27 cellular contexts compared by ENCODE assay signal in the genomic region with DNA sequence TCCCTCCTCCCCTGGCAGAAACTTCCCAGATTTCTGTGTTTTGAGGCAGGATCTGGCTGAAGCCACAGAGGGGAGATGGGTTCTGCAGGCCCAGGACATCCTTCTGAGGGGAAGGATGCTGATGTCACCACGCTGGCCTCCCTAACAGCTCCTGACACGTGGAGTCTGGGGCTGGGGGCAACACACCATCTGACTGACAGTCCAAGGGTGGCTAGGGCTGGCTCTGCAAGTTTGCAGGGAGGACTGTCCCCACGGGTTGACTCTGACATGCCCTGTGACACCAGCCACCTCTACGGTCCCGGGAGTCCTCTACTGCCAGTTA. TPM values are rescaled to one million over a fixed set of nuclear protein-coding genes. Genes with fewer than 3 reads are reported as not detected.
DNase-seq lines count a peak whose midpoint lies in the region; ATAC-seq and TF ChIP-seq lines count a peak whose summit lies in the region.
"Had no signal": no experiment of that assay in that cellular context is flagged by ENCODE, and none has a peak within 500 bp of the region (broad histone marks: within the 10 kb centered on the region; RNA-seq: fewer than 3 reads in every experiment).

No MANE protein-coding gene starts in this region.

- no peak for TF ChIP-seq CTCF in uterus (IDR thresholded peaks at IDR 0.05)

- H3K4me1 ChIP-seq in right cardiac atrium (ENCODE audit: control insufficient read depth, insufficient read depth, low read length) (peaks cover 10% of the 10 kb centered on the region), mesodermal cell (ENCODE audit: control insufficient read depth, insufficient read depth, low read length, poor library complexity, severe bottlenecking) (peaks cover 50% of the 10 kb centered on the region), uterus (peaks cover 0 to 19% of the 10 kb centered on the region in 2 donors)

- H3K9me3 ChIP-seq in right cardiac atrium (ENCODE audit: control insufficient read depth, low read length) = no peaks in the 10 kb centered on the region
- H3K9me3 ChIP-seq in mesodermal cell (ENCODE audit: control insufficient read depth, low read length) = no peaks in the 10 kb centered on the region
- no peaks in the 10 kb centered on the region for H3K9me3 ChIP-seq in uterus
- H3K9me3 ChIP-seq: BLaER1 treated with 17β-estradiol and CSF1 and Interleukin-3, amounts not matched to agents 10 nM and 100 nM had no signal

- intact Hi-C loops in right cardiac atrium (cut with DNase I) (no loop called here), left cardiac atrium (cut with DNase I) (no loop called here), uterus (cut with DNase I; ENCODE audit: low total_unique reads) (no loop called here)

- WGBS in right cardiac atrium = 21% methylated on average over 5 of the region's 5 CpGs
- 29 to 49% methylated on average over 1 to 5 of the region's 5 CpGs for WGBS in mesodermal cell (ENCODE audit: insufficient coverage in 2 of 2), 2 experiments

- DNase-seq in right cardiac atrium = peak in 1 of 3 donors; percentile 58
- DNase-seq in left cardiac atrium = no peak
- DNase-seq in uterus = no peak
- DNase-seq in AG20443 (ENCODE audit: low spot score) = no peak
- no peak for DNase-seq in T-helper 1 cell
- DNase-seq in NCI-H146 (lab: John Stamatoyannopoulos, UW) = no peak
- DNase-seq: activated CD4-positive, alpha-beta T cell treated with anti-CD3 and anti-CD28 coated beads for 48 hours; activated naive CD4-positive, alpha-beta T cell treated with anti-CD3 and anti-CD28 coated beads, Interleukin-2, amount 10 ng/mL, durations not matched to agents 7 days and 5 days; activated T-cell treated with anti-CD3 and anti-CD28 coated beads, Interleukin-2, amount 50 U/mL, for 72 hours; aorta; cerebellar nuclear complex; effector CD4-positive, alpha-beta T cell; foreskin melanocyte; Karpas-422; naive thymus-derived CD8-positive, alpha-beta T cell; NCI-H1048; NCI-H2029; SHP77 treated with DMSO at 0.1 percent for 48 hours had no signal

- TF ChIP-seq POLR2A in uterus (IDR thresholded peaks at IDR 0.05) = no peak

- ATAC-seq in right cardiac atrium (no peak), left cardiac atrium (no peak)
- ATAC-seq: activated T-cell treated with anti-CD3 and anti-CD28 coated beads, Interleukin-2, amount 50 U/mL, for 72 hours; esophagus mucosa; naive thymus-derived CD8-positive, alpha-beta T cell had no signal

- H3K36me3 ChIP-seq in mesodermal cell (ENCODE audit: control insufficient read depth, insufficient read depth, low read length) (peaks cover 3% of the 10 kb centered on the region), uterus (no peaks in the 10 kb centered on the region)

- H3K4me3 ChIP-seq in right cardiac atrium (ENCODE audit: low read length) (no peak overlapping the region), mesodermal cell (ENCODE audit: extremely low read depth, insufficient read depth, low read length, poor library complexity, severe bottlenecking) (no peak overlapping the region), uterus (no peak overlapping the region)
- H3K4me3 ChIP-seq: BLaER1 treated with 17β-estradiol and CSF1 and Interleukin-3, amounts not matched to agents 10 nM and 100 nM had no signal

- no peaks in the 10 kb centered on the region for H3K27me3 ChIP-seq in right cardiac atrium (ENCODE audit: control insufficient read depth, insufficient read depth)
- H3K27me3 ChIP-seq in uterus = no peaks in the 10 kb centered on the region
- H3K27me3 ChIP-seq: BLaER1 treated with 17β-estradiol and CSF1 and Interleukin-3, amounts not matched to agents 10 nM and 100 nM had no signal

- H3K27ac ChIP-seq in right cardiac atrium (ENCODE audit: low read length) (peak overlapping the region; percentile 52), cingulate gyrus (ENCODE audit: low read depth, low read length) (peak overlapping the region; percentile 4), mesodermal cell (ENCODE audit: low read depth, low read length, severe bottlenecking) (peak overlapping the region; percentile 93), uterus (peak overlapping the region; percentile 28 to 32)
- H3K27ac ChIP-seq: BLaER1 treated with 17β-estradiol and CSF1 and Interleukin-3, amounts not matched to agents 10 nM and 100 nM; parathyroid adenoma had no signal

RNA-seq across cellular contexts. Expression of a gene that starts 14.6 kb away (rescaled TPM):
- 10 to 100 TPM; 19.9 to 24.4 (median 21.7) TPM for total RNA-seq in right cardiac atrium
- 15.1 TPM for polyA plus RNA-seq in right cardiac atrium
- 10 to 100 TPM; 15.8 to 17.2 TPM for total RNA-seq in left cardiac atrium
- polyA plus RNA-seq in mesodermal cell (2013, experiment 1 of 2) = 58.9 TPM
- 56.3 TPM for polyA plus RNA-seq in mesodermal cell (2013, experiment 2 of 2)
- total RNA-seq in uterus = 10 to 100 TPM in 3 of 4 donors, under 1 TPM in 1; 0.26 to 57.4 (median 24.3) TPM

RNA-seq across cellular contexts. Expression of a gene that starts 56.0 kb away (rescaled TPM):
- total RNA-seq in right cardiac atrium (not detected), left cardiac atrium (not detected), uterus (under 1 TPM in 1 of 4 donors, not detected in 3; 0.55 TPM)
- not detected for polyA plus RNA-seq in right cardiac atrium
- polyA plus RNA-seq in mesodermal cell (2013, experiment 1 of 2) = not detected
- not detected for polyA plus RNA-seq in mesodermal cell (2013, experiment 2 of 2)
- total RNA-seq: A673; activated T-cell treated with anti-CD3 and anti-CD28 coated beads, Interleukin-2, amount 50 U/mL, for 72 hours; aorta; H4; mesenteric fat pad; naive thymus-derived CD8-positive, alpha-beta T cell; T-helper 1 cell treated with Interleukin-12 subunit alpha and Interleukin-12 subunit beta and Interleukin-4 antibody, amounts not matched to agents 30 ng/mL and 1 ng/mL, for 36 hours had no signal
- polyA plus RNA-seq: aorta; naive thymus-derived CD8-positive, alpha-beta T cell had no signal

RNA-seq across cellular contexts. Expression of a gene that starts 56.6 kb away (rescaled TPM):
- total RNA-seq in right cardiac atrium (not detected), left cardiac atrium (not detected), uterus (not detected)
- polyA plus RNA-seq in right cardiac atrium = not detected
- 3.1 TPM for polyA plus RNA-seq in mesodermal cell (2013, experiment 1 of 2)
- 1.9 TPM for polyA plus RNA-seq in mesodermal cell (2013, experiment 2 of 2)
- total RNA-seq: A673; activated T-cell treated with anti-CD3 and anti-CD28 coated beads, Interleukin-2, amount 50 U/mL, for 72 hours; aorta; H4; mesenteric fat pad; naive thymus-derived CD8-positive, alpha-beta T cell; T-helper 1 cell treated with Interleukin-12 subunit alpha and Interleukin-12 subunit beta and Interleukin-4 antibody, amounts not matched to agents 30 ng/mL and 1 ng/mL, for 36 hours had no signal
- polyA plus RNA-seq: naive thymus-derived CD8-positive, alpha-beta T cell had no signal

Comparison
In these comparisons a context has a peak if more than half of its experiments do, and no peak if none do; other contexts are left out.
1. H3K27ac ChIP-seq: peak in every context shown above with its lines; median percentile 93 in mesodermal cell; 52 in right cardiac atrium; 30 in uterus; 4 in cingulate gyrus.